In genomic region chr12:106907846-106908245, GRCh38 we compare ENCODE assay signal across 18 cellular contexts. TPM values are rescaled to one million over a fixed set of nuclear protein-coding genes. Genes with fewer than 3 reads are reported as not detected.
DNase-seq lines count a peak whose midpoint lies in the region; ATAC-seq, FAIRE-seq and TF ChIP-seq lines count a peak whose summit lies in the region.
"Had no signal": no experiment of that assay in that cellular context is flagged by ENCODE, and none has a peak within 500 bp of the region (broad histone marks: within the 10 kb centered on the region; RNA-seq: fewer than 3 reads in every experiment).

No MANE protein-coding gene starts in this region.

- no peaks in the 10 kb centered on the region for H3K79me1 ChIP-seq in IMR-90 (ENCODE audit: low read depth in 1 of 2, low read length in 2 of 2)

- H3K79me2 ChIP-seq in HepG2 (ENCODE audit: insufficient read depth, low read length) (no peaks in the 10 kb centered on the region), GM12878 (ENCODE audit: control insufficient read depth, insufficient read depth, low read length) (no peaks in the 10 kb centered on the region)

- no peak for DNase-seq in HepG2 (ENCODE audit: low spot score)
- DNase-seq in right lobe of liver = no peak
- no peak for DNase-seq in IMR-90
- no peak for DNase-seq in GM12878 (ENCODE audit: low read depth, low spot score)
- DNase-seq in activated T-cell treated with anti-CD3 and anti-CD28 coated beads for 4 hours = no peak
- no peak for DNase-seq in ascending aorta (ENCODE audit: low spot score in 2 of 2)
- DNase-seq: AML-193, Caco-2, DMS79, GDM1, H9, KG1 had no signal

- H3K36me3 ChIP-seq in HepG2 (replicated peaks in 1 of 2; ENCODE audit: control insufficient read depth in 1 of 2, insufficient read depth in 2 of 2, low read length in 2 of 2) = no peaks in the 10 kb centered on the region
- H3K36me3 ChIP-seq in right lobe of liver = no peaks in the 10 kb centered on the region
- H3K36me3 ChIP-seq in IMR-90 (ENCODE audit: control insufficient read depth, insufficient read depth, low read length) = no peaks in the 10 kb centered on the region
- H3K36me3 ChIP-seq in GM12878 (ENCODE audit: control insufficient read depth in 2 of 2, insufficient read depth in 2 of 2, low read length in 1 of 2) = no peaks in the 10 kb centered on the region
- H3K36me3 ChIP-seq in ascending aorta = no peaks in the 10 kb centered on the region

- H4K20me1 ChIP-seq in HepG2 (ENCODE audit: insufficient read depth, low read length) = no peaks in the 10 kb centered on the region
- no peaks in the 10 kb centered on the region for H4K20me1 ChIP-seq in IMR-90 (ENCODE audit: insufficient read depth, low read length)
- H4K20me1 ChIP-seq in GM12878 (ENCODE audit: control insufficient read depth, insufficient read depth) = no peaks in the 10 kb centered on the region

- WGBS in HepG2 (ENCODE audit: low lambda C conversion rate) = 0% methylated on average over 3 of the region's 4 CpGs
- 66% methylated on average over 3 of the region's 4 CpGs for WGBS in right lobe of liver (ENCODE audit: insufficient coverage, low coverage, low lambda C conversion rate, missing lambda C conversion rate)
- WGBS in IMR-90 (ENCODE audit: extremely low coverage in 2 of 2, insufficient read length in 1 of 2), 2 experiments = 50% methylated on average over 1 of the region's 4 CpGs; no CpG with 5 or more reads in 1 of the 2 experiments
- WGBS in GM12878 (ENCODE audit: insufficient coverage, insufficient replicate concordance, low lambda C conversion rate, missing lambda C conversion rate) = 57% methylated on average over 4 of the region's 4 CpGs

- dilution Hi-C loops in IMR-90 (cut with HindIII; ENCODE audit: low sequenced_read_pairs, unreplicated experiment) = loop anchor here (25.0 kb wide), 1 partner anchor 521 kb away; no protein-coding TSS in a partner anchor

- FAIRE-seq in HepG2 (lab: Jason Lieb, UNC) = no peak
- FAIRE-seq in GM12878 (lab: Jason Lieb, UNC) = no peak
- FAIRE-seq: A549, D721Med, H1, HTR-8/SVneo had no signal

- no peaks in the 10 kb centered on the region for H3K9me3 ChIP-seq in HepG2 (ENCODE audit: low read length)
- no peaks in the 10 kb centered on the region for H3K9me3 ChIP-seq in right lobe of liver
- H3K9me3 ChIP-seq in IMR-90 (ENCODE audit: control insufficient read depth, insufficient read depth, low read length) = no peaks in the 10 kb centered on the region
- no peaks in the 10 kb centered on the region; the same call in 1 of the 3 replicates for H3K9me3 ChIP-seq in GM12878 (replicated peaks; ENCODE audit: control insufficient read depth, insufficient read depth, low read length)
- no peaks in the 10 kb centered on the region for H3K9me3 ChIP-seq in ascending aorta
- H3K9me3 ChIP-seq: A549, Caco-2 had no signal

- no peaks in the 10 kb centered on the region; the same call in 1 of the 2 replicates for H3K9me1 ChIP-seq in IMR-90 (ENCODE audit: insufficient read depth, low read length)

- no peak overlapping the region for H3K23ac ChIP-seq in IMR-90 (ENCODE audit: low read depth, low read length)

- BruUV-seq in HepG2 (replicated peaks; lab: Mats Ljungman, UMichigan) (no TSS peak), IMR-90 (replicated peaks; lab: Mats Ljungman, UMichigan) (no TSS peak), GM12878 (replicated peaks; lab: Mats Ljungman, UMichigan) (no TSS peak)

- no peak overlapping the region for H3K18ac ChIP-seq in IMR-90 (ENCODE audit: low read depth, low read length)

- peak overlapping the region in 1 of 3 experiments; percentile 28; a peak in 1 of 6 replicates for H3K4me3 ChIP-seq in HepG2 (replicated peaks in 1 of 3; ENCODE audit: insufficient read depth in 1 of 3, low read depth in 2 of 3, low read length in 3 of 3)
- H3K4me3 ChIP-seq in right lobe of liver = no peak overlapping the region
- H3K4me3 ChIP-seq in IMR-90 (ENCODE audit: insufficient read depth, low read depth, low read length) = no peak overlapping the region
- H3K4me3 ChIP-seq in GM12878 = no peak overlapping the region
- no peak overlapping the region for H3K4me3 ChIP-seq in ascending aorta
- H3K4me3 ChIP-seq: A549 had no signal

- no peak overlapping the region for H2BK15ac ChIP-seq in IMR-90 (ENCODE audit: low read depth, low read length)

- no peak overlapping the region for H2BK120ac ChIP-seq in IMR-90 (ENCODE audit: low read depth, low read length)

- peak; percentile 54 for ATAC-seq in HepG2
- no peak for ATAC-seq in right lobe of liver
- ATAC-seq in IMR-90 (ENCODE audit: low read depth) = no peak
- peak; percentile 23 for ATAC-seq in GM12878
- no peak for ATAC-seq in HG02938 (IDR thresholded peaks at IDR 0.05; ENCODE audit: unreplicated experiment)
- ATAC-seq: A549 had no signal

- no peak overlapping the region for H3K4ac ChIP-seq in IMR-90 (ENCODE audit: low read depth, low read length)

- no peak overlapping the region for H2AK9ac ChIP-seq in IMR-90 (replicated peaks; ENCODE audit: low read depth, low read length, poor library complexity)

- H3K4me2 ChIP-seq in HepG2 (ENCODE audit: low read depth, low read length) (peak overlapping the region; percentile 51; the same call in 1 of the 2 replicates), IMR-90 (ENCODE audit: low read depth, low read length) (no peak overlapping the region), GM12878 (ENCODE audit: control insufficient read depth, insufficient read depth) (peak overlapping the region; percentile 47; the same call in 1 of the 2 replicates)
- H3K4me2 ChIP-seq: A549 had no signal

- H3K14ac ChIP-seq in IMR-90 (replicated peaks; ENCODE audit: low read depth, low read length) = no peak overlapping the region

- H3K4me1 ChIP-seq in HepG2 (ENCODE audit: insufficient read depth, low read length) = peaks cover 18% of the 10 kb centered on the region
- H3K4me1 ChIP-seq in right lobe of liver = peaks cover 0 to 3% (median 0%) of the 10 kb centered on the region in 4 donors
- no peaks in the 10 kb centered on the region for H3K4me1 ChIP-seq in IMR-90 (ENCODE audit: control insufficient read depth, insufficient read depth, low read length)
- peaks cover 26% of the 10 kb centered on the region for H3K4me1 ChIP-seq in GM12878 (ENCODE audit: control insufficient read depth, insufficient read depth, low read length)
- peaks cover 0 to 3% of the 10 kb centered on the region in 2 donors for H3K4me1 ChIP-seq in ascending aorta
- H3K4me1 ChIP-seq: A549, Caco-2 had no signal

- no peak overlapping the region for H4K8ac ChIP-seq in IMR-90 (ENCODE audit: low read depth in 2 of 2, low read length in 2 of 2)

- SMC1A ChIA-PET in GM12878 (lab: Charles Lee; ENCODE audit: uncharacterized antibody, unreplicated experiment) = interaction anchor here (0.6 to 1.9 kb wide), 6 partner anchors 10 to 550 kb away, joined by 3 to 5 read pairs (median 4); no protein-coding TSS in a partner anchor

- H4K91ac ChIP-seq in IMR-90 (ENCODE audit: insufficient read depth, low read depth, low read length) = no peak overlapping the region

- TF ChIP-seq RAD21 in HepG2 (CRISPR knock-in tag; IDR thresholded peaks at IDR 0.05) = no peak
- no peak for TF ChIP-seq RAD21 in IMR-90 (IDR thresholded peaks at IDR 0.05; ENCODE audit: low read length)
- TF ChIP-seq RAD21 in GM12878 (IDR thresholded peaks at IDR 0.05; ENCODE audit: insufficient read depth, low read depth, low read length) = no peak

- TF ChIP-seq EP300 in HepG2 (IDR thresholded peaks at IDR 0.05; ENCODE audit: low read depth in 2 of 2, low read length in 2 of 2) (no peak), HepG2 (CRISPR knock-in tag; IDR thresholded peaks at IDR 0.05; ENCODE audit: borderline replicate concordance) (no peak), GM12878 (IDR thresholded peaks at IDR 0.05; ENCODE audit: borderline replicate concordance in 1 of 2, control insufficient read depth in 1 of 2, low read depth in 2 of 2, low read length in 2 of 2) (no peak)

- in situ Hi-C loops in HepG2 (cut with HindIII; ENCODE audit: extremely low pct_ligation_motif_present, low pct_unique_long_range_greater_than_20kb) (no loop called here), IMR-90 (cut with MboI; ENCODE audit: low sequenced_read_pairs) (no loop called here), GM12878 (cut with MboI) (no loop called here)

- POLR2A ChIA-PET in HepG2 (lab: Yijun Ruan, JAX) (no interaction called here), IMR-90 (lab: Charles Lee; ENCODE audit: unreplicated experiment) (interaction anchor here (0.6 kb wide), 1 partner anchor 33 kb away, joined by 5 read pairs; no protein-coding TSS in a partner anchor), GM12878 (lab: Charles Lee) (no interaction called here)

- intact Hi-C loops in HepG2 (cut with micrococcal nuclease; ENCODE audit: unreplicated experiment) = no loop called here
- intact Hi-C loops in right lobe of liver (cut with DNase I) = no loop called here
- intact Hi-C loops in IMR-90 (cut with micrococcal nuclease) = no loop called here
- intact Hi-C loops in GM12878 (cut with micrococcal nuclease; ENCODE audit: unreplicated experiment) = no loop called here
- intact Hi-C loops in ascending aorta (cut with DNase I) = no loop called here

- H3K27ac ChIP-seq in HepG2 (ENCODE audit: extremely low read length, insufficient read depth, low read length) = no peak overlapping the region
- no peak overlapping the region for H3K27ac ChIP-seq in right lobe of liver
- H3K27ac ChIP-seq in IMR-90 (ENCODE audit: insufficient read depth, low read length) = no peak overlapping the region
- no peak overlapping the region for H3K27ac ChIP-seq in GM12878 (ENCODE audit: control insufficient read depth, insufficient read depth)
- H3K27ac ChIP-seq in ascending aorta = no peak overlapping the region
- H3K27ac ChIP-seq: 22Rv1, A549 had no signal

- H3K9ac ChIP-seq in HepG2 (ENCODE audit: insufficient read depth, low read depth, low read length) = no peak overlapping the region
- H3K9ac ChIP-seq in IMR-90 (ENCODE audit: low read depth, low read length) = no peak overlapping the region
- H3K9ac ChIP-seq in GM12878 (ENCODE audit: control insufficient read depth, insufficient read depth, low read length) = no peak overlapping the region

- no peak for TF ChIP-seq CTCF in HepG2 (CRISPR knock-in tag; IDR thresholded peaks at IDR 0.05)
- no peak for TF ChIP-seq CTCF in right lobe of liver (IDR thresholded peaks at IDR 0.05)
- TF ChIP-seq CTCF in IMR-90 (conservative IDR thresholded peaks at IDR 0.05; ENCODE audit: low read depth, low read length) = no peak
- no peak for TF ChIP-seq CTCF in GM12878 (IDR thresholded peaks at IDR 0.05 in 2 of 3, conservative IDR thresholded peaks at IDR 0.05 in 1 of 3; ENCODE audit: control insufficient read depth in 2 of 3, extremely low read depth in 1 of 3, insufficient read depth in 1 of 3, low read depth in 3 of 3, low read length in 3 of 3)
- no peak for TF ChIP-seq CTCF in ascending aorta (IDR thresholded peaks at IDR 0.05)

- no peak overlapping the region for H2BK20ac ChIP-seq in IMR-90 (ENCODE audit: low read depth, low read length)

- CTCF ChIA-PET in HepG2 (lab: Yijun Ruan, JAX; ENCODE audit: low intra/inter-chr PET ratio, low total read pairs) = no interaction called here
- CTCF ChIA-PET in IMR-90 (lab: Yijun Ruan, JAX) = no interaction called here
- CTCF ChIA-PET in GM12878 (lab: Yijun Ruan, JAX) = interaction anchor here (0.6 to 10.8 kb wide), 6 partner anchors 11 to 127 kb away, joined by 3 to 102 read pairs (median 4); no protein-coding TSS in a partner anchor

- H2AFZ ChIP-seq in HepG2 (ENCODE audit: low read length) (no peak overlapping the region), IMR-90 (replicated peaks; ENCODE audit: low read length, poor library complexity) (peak overlapping the region; percentile 36), GM12878 (ENCODE audit: control insufficient read depth, low read depth, low read length) (peak overlapping the region; percentile 41)

- no peak overlapping the region for H4K5ac ChIP-seq in IMR-90 (ENCODE audit: low read depth, low read length)

- RAD21 ChIA-PET in GM12878 (lab: Charles Lee; ENCODE audit: unreplicated experiment) = interaction anchor here (1.0 to 1.3 kb wide), 3 partner anchors 11 to 12 kb away, joined by 3 to 4 read pairs (median 3); no protein-coding TSS in a partner anchor

- H2AK5ac ChIP-seq in IMR-90 (ENCODE audit: low read depth, low read length) = no peak overlapping the region

- H3K27me3 ChIP-seq in HepG2 (ENCODE audit: control insufficient read depth in 1 of 2, insufficient read depth in 2 of 2, low read length in 2 of 2) (peaks cover 1 to 11% of the 10 kb centered on the region in 2 experiments; a peak in 3 of 5 replicates), right lobe of liver (peaks cover 0 to 1% of the 10 kb centered on the region in 2 donors), IMR-90 (ENCODE audit: control insufficient read depth, insufficient read depth, low read length) (peaks cover 2% of the 10 kb centered on the region; the same call in 1 of the 2 replicates), GM12878 (replicated peaks in 1 of 2; ENCODE audit: control insufficient read depth in 2 of 2, insufficient read depth in 2 of 2, low read length in 1 of 2) (no peaks in the 10 kb centered on the region; a peak in 1 of 4 replicates), ascending aorta (no peaks in the 10 kb centered on the region)

- no peak overlapping the region for H2BK5ac ChIP-seq in IMR-90 (ENCODE audit: low read depth, low read length, poor library complexity, severe bottlenecking)

- no peak for TF ChIP-seq POLR2A in HepG2 (IDR thresholded peaks at IDR 0.05; ENCODE audit: insufficient read depth in 1 of 2, low read depth in 2 of 2, low read length in 2 of 2)
- no peak for TF ChIP-seq POLR2A in right lobe of liver (IDR thresholded peaks at IDR 0.05)
- TF ChIP-seq POLR2A in IMR-90 (IDR thresholded peaks at IDR 0.05; ENCODE audit: low read depth, low read length) = no peak
- no peak for TF ChIP-seq POLR2A in GM12878 (IDR thresholded peaks at IDR 0.05; ENCODE audit: low read depth, low read length)

- no peak overlapping the region for H3K56ac ChIP-seq in IMR-90 (ENCODE audit: extremely low read depth, insufficient read depth, low read length)

RNA-seq across cellular contexts. Expression of gene TMEM263, which starts 47.9 kb away (rescaled TPM):
- 58.6 and 73.7 TPM in 2 replicates for total RNA-seq in HepG2 (2016; rRNA removed; fragmentation: Illumina TruSeq; extraction: Trizol)
- total RNA-seq in HepG2 (2016; cell fraction: cytosol; rRNA removed; fragmentation: Illumina TruSeq; extraction: Trizol; ENCODE audit: low read depth) = 9.5 and 9.6 TPM in 2 replicates
- total RNA-seq in HepG2 (2016; cell fraction: insoluble cytoplasmic fraction; rRNA removed; fragmentation: Illumina TruSeq; extraction: Trizol) = 64.2 and 75.9 TPM in 2 replicates
- total RNA-seq in HepG2 (2016; cell fraction: membrane; rRNA removed; fragmentation: Illumina TruSeq; extraction: Trizol) = 34.4 and 35.4 TPM in 2 replicates
- 45.8 and 48.3 TPM in 2 replicates for total RNA-seq in HepG2 (2016; cell fraction: nucleus; rRNA removed; fragmentation: Illumina TruSeq; extraction: Trizol)
- 19.1 and 25.9 TPM in 2 replicates for polyA plus RNA-seq in HepG2 (2011; rRNA removed)
- 13.1 and 17.8 TPM in 2 replicates for polyA plus RNA-seq in HepG2 (2011; cell fraction: cytosol; rRNA removed)
- polyA plus RNA-seq in HepG2 (2011; cell fraction: nucleus; rRNA removed) = 18.4 and 19.9 TPM in 2 replicates
- polyA plus RNA-seq in HepG2 (2012) = 35.8 and 39.5 TPM in 2 replicates
- polyA plus RNA-seq in HepG2 (2016; cell fraction: cytosol; fragmentation: Illumina TruSeq; extraction: Trizol; ENCODE audit: low read depth) = 4.8 and 5.7 TPM in 2 replicates
- polyA plus RNA-seq in HepG2 (2016; cell fraction: insoluble cytoplasmic fraction; fragmentation: Illumina TruSeq; extraction: Trizol; ENCODE audit: low read depth) = 71.3 and 74.5 TPM in 2 replicates
- polyA plus RNA-seq in HepG2 (2016; cell fraction: membrane; fragmentation: Illumina TruSeq; extraction: Trizol; ENCODE audit: low read depth) = 18.7 and 19.8 TPM in 2 replicates
- 48.5 and 51.5 TPM in 2 replicates for polyA plus RNA-seq in HepG2 (2016; cell fraction: nucleus; fragmentation: Illumina TruSeq; extraction: Trizol; ENCODE audit: insufficient read depth, low read depth)
- 20.6 and 24.3 TPM in 2 replicates for polyA minus RNA-seq in HepG2 (2011; rRNA and poly(A)+ RNA removed; ENCODE audit: low replicate concordance)
- 28.8 and 36.3 TPM in 2 replicates for polyA minus RNA-seq in HepG2 (2011; cell fraction: cytosol; rRNA and poly(A)+ RNA removed)
- polyA minus RNA-seq in HepG2 (2011; cell fraction: nucleus; rRNA and poly(A)+ RNA removed) = 75.8 and 103 TPM in 2 replicates
- 10 to 100 TPM; 23.9 to 40.9 (median 38.1) TPM for total RNA-seq in right lobe of liver
- total RNA-seq in IMR-90 (2012; rRNA removed) = 99.7 and 154 TPM in 2 replicates
- 43.1 and 47.9 TPM in 2 replicates for polyA plus RNA-seq in IMR-90 (2012; rRNA removed)
- polyA plus RNA-seq in IMR-90 (2012; cell fraction: cytosol; rRNA removed) = 15.0 and 17.6 TPM in 2 replicates
- polyA plus RNA-seq in IMR-90 (2012; cell fraction: nucleus; rRNA removed; ENCODE audit: low replicate concordance) = 7.6 and 59.5 TPM in 2 replicates
- total RNA-seq in GM12878 (2013; cell fraction: nucleolus; rRNA removed) = 40.3 and 48.3 TPM in 2 replicates
- 19.5 and 20.7 TPM in 2 replicates for total RNA-seq in GM12878 (2014; rRNA removed)
- total RNA-seq in GM12878 (2014; rRNA removed; fragmentation: Illumina TruSeq; extraction: Trizol) = 30.8 and 31.2 TPM in 2 replicates
- total RNA-seq in GM12878 (2021) = 30.9 and 31.3 TPM in 2 replicates
- polyA plus RNA-seq in GM12878 (2011; ENCODE audit: low read depth) = 17.2 TPM
- polyA plus RNA-seq in GM12878 (2011; rRNA removed) = 30.9 and 51.7 TPM in 2 replicates
- 13.8 and 17.2 TPM in 2 replicates for polyA plus RNA-seq in GM12878 (2011; cell fraction: cytosol; rRNA removed)
- 13.6 and 13.8 TPM in 2 replicates for polyA plus RNA-seq in GM12878 (2011; cell fraction: nucleus; rRNA removed)
- polyA plus RNA-seq in GM12878 (2012) = 37.5 and 38.1 TPM in 2 replicates
- polyA plus RNA-seq in GM12878 (2014; fragmentation: Illumina TruSeq; extraction: Trizol) = 24.4 and 32.6 TPM in 2 replicates
- 10 to 100 TPM; 17.2 to 21.9 TPM for polyA plus RNA-seq in GM12878 (2014; fragmentation: Nextera tagmentation; extraction: Ambion mirVana)
- polyA plus RNA-seq in GM12878 (2014; rRNA removed) = 13.3 and 15.4 TPM in 2 replicates
- 10 to 100 TPM; 40.9 to 41.3 TPM for polyA plus RNA-seq in GM12878 (2016; fragmentation: Nextera tagmentation; extraction: Ambion mirVana)
- 29.8 and 41.5 TPM in 2 replicates for polyA minus RNA-seq in GM12878 (2011; rRNA and poly(A)+ RNA removed)
- 17.2 and 21.1 TPM in 2 replicates for polyA minus RNA-seq in GM12878 (2011; cell fraction: cytosol; rRNA and poly(A)+ RNA removed)
- 6.3 and 9.6 TPM in 2 replicates for polyA minus RNA-seq in GM12878 (2011; cell fraction: nucleus; rRNA and poly(A)+ RNA removed)
- 27.0 TPM for total RNA-seq in ascending aorta

Comparison
In these comparisons a context has a peak if more than half of its experiments do, and no peak if none do; other contexts are left out.
1. ATAC-seq: peak in HepG2 (single experiment) and GM12878 (single experiment); none in right lobe of liver (0 of 4), IMR-90 (single experiment) and HG02938 (single experiment).